Comparison of ENCODE assay signal across 8 cellular contexts in the genomic region with DNA sequence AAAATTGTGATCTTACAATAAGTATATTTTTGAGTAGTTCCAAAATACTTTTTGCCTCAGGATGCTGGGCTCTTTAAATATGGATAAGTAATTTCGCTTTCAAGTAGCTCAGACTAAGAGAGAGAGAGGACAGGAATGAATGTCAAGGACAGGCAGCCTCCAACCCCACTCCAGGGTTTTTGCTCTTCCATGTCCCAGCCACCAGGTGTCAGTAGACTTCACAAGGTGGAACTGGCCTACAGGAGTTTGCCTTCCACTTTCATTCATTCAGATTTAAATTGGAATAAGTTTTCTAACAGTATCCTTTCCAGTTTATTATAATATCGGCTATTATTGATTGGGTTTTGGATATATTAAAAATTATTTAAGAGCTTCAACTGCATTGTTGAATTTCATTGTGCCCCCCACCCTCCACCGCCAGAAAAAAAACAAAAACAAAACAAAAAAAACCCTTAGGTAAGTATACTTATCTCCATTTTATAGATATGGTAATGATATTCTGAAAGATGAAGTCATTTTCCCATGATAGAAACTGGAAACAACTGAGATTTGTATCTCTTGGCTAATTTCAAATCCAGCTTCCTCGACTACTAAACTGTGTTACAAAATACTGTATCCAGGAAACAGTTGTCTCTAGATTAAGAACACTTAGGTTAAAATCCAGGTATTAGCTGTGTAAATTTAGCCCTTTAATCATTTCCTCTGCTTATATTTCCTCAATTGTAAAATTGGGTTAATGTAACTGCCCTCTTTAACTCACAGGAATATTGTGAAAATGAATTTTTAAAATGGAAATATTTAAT.
A peak's percentile ranks its signal among the peaks of the same experiment; 100 is the strongest.
DNase-seq lines count a peak whose midpoint lies in the region; FAIRE-seq and TF ChIP-seq lines count a peak whose summit lies in the region.

No MANE protein-coding gene starts in this region.

- no peak overlapping the region; the same call in 1 of the 2 replicates for H2AFZ ChIP-seq in KMS-11 (ENCODE audit: low read depth)
- no peak overlapping the region for H2AFZ ChIP-seq in OCI-LY7 (ENCODE audit: low read length)

- in situ Hi-C loops in HAP-1 (cut with MboI; ENCODE audit: low sequenced_read_pairs): no loop called here
- in situ Hi-C loops in transverse colon (cut with MboI; ENCODE audit: low pct_ligation_motif_present in 1 of 4, low pct_unique_long_range_greater_than_20kb in 1 of 4, low sequenced_read_pairs in 3 of 4): no loop called here

- H3K4me3 ChIP-seq in HAP-1 (no peak overlapping the region), KMS-11 (IDR thresholded peaks at IDR 0.05; ENCODE audit: insufficient read depth, low read depth, low read length) (no peak overlapping the region), OCI-LY7 (ENCODE audit: low read depth, low read length, poor library complexity, severe bottlenecking) (no peak overlapping the region), bronchial epithelial cell (ENCODE audit: low read depth, low read length) (no peak overlapping the region), transverse colon (no peak overlapping the region)

- TF ChIP-seq CTCF in GM10266 (IDR thresholded peaks at IDR 0.05; ENCODE audit: control insufficient read depth, insufficient read depth, low read depth, missing control alignments) (peak; percentile 80), KMS-11 (conservative IDR thresholded peaks at IDR 0.05; ENCODE audit: low read depth, low read length) (peak; percentile 84), OCI-LY7 (conservative IDR thresholded peaks at IDR 0.05; ENCODE audit: low read length) (peak; percentile 92), bronchial epithelial cell (IDR thresholded peaks at IDR 0.05; ENCODE audit: insufficient read depth, low read length, severe bottlenecking) (peak; percentile 87), transverse colon (IDR thresholded peaks at IDR 0.05) (peak; percentile 53 to 77 (median 75))

- no peak for TF ChIP-seq POLR2A in transverse colon (IDR thresholded peaks at IDR 0.05)

- H4K20me1 ChIP-seq in KMS-11 (ENCODE audit: insufficient read depth) (no peaks in the 10 kb centered on the region), OCI-LY7 (ENCODE audit: insufficient read depth, low read length) (no peaks in the 10 kb centered on the region)

- DNase-seq in GM10266 (ENCODE audit: extremely low spot score) (peak; percentile 41), HAP-1 (ENCODE audit: low spot score in 2 of 2) (peak; percentile 73 to 80), OCI-LY7 (ENCODE audit: low spot score) (peak; percentile 67), bronchial epithelial cell (ENCODE audit: low read depth) (peak; percentile 45), kidney glomerular epithelial cell (lab: John Stamatoyannopoulos, UW) (peak; percentile 55), transverse colon (peak; percentile 29)

- H3K27me3 ChIP-seq in HAP-1 (ENCODE audit: low read depth) (no peaks in the 10 kb centered on the region), KMS-11 (ENCODE audit: insufficient read depth, low read depth) (no peaks in the 10 kb centered on the region), bronchial epithelial cell (ENCODE audit: control insufficient read depth, insufficient read depth, low read length) (no peaks in the 10 kb centered on the region), transverse colon (no peaks in the 10 kb centered on the region)

- no peak overlapping the region for H3K9ac ChIP-seq in KMS-11

- no peak for TF ChIP-seq EP300 in transverse colon (IDR thresholded peaks at IDR 0.05; ENCODE audit: low read depth)

- peaks cover 4% of the 10 kb centered on the region for H3K4me1 ChIP-seq in HAP-1
- H3K4me1 ChIP-seq in KMS-11 (ENCODE audit: low read depth, poor library complexity, severe bottlenecking): no peaks in the 10 kb centered on the region
- H3K4me1 ChIP-seq in OCI-LY7 (ENCODE audit: insufficient read depth, low read length, poor library complexity, severe bottlenecking): no peaks in the 10 kb centered on the region
- no peaks in the 10 kb centered on the region for H3K4me1 ChIP-seq in transverse colon

- POLR2A ChIA-PET in OCI-LY7 (lab: Charles Lee): no interaction called here

- intact Hi-C loops in OCI-LY7 (cut with micrococcal nuclease; ENCODE audit: unreplicated experiment) (loop anchor here (1.0 to 10.0 kb wide), 2 partner anchors 409 to 822 kb away; no protein-coding TSS in a partner anchor), transverse colon (cut with DNase I; ENCODE audit: low total_unique reads) (loop anchor here (10.0 kb wide), 1 partner anchor 809 kb away; no protein-coding TSS in a partner anchor)

- BruUV-seq in OCI-LY7 (replicated peaks; lab: Mats Ljungman, UMichigan): no TSS peak

- CTCF ChIA-PET in OCI-LY7 (lab: Charles Lee; ENCODE audit: unreplicated experiment): no interaction called here

- no peak overlapping the region for H3K27ac ChIP-seq in KMS-11
- H3K27ac ChIP-seq in OCI-LY7 (ENCODE audit: low read depth, low read length, poor library complexity, severe bottlenecking): no peak overlapping the region
- H3K27ac ChIP-seq in transverse colon: no peak overlapping the region

- no peaks in the 10 kb centered on the region for H3K9me2 ChIP-seq in OCI-LY7 (ENCODE audit: insufficient read depth, low read length)

- no peaks in the 10 kb centered on the region for H3K9me3 ChIP-seq in HAP-1
- H3K9me3 ChIP-seq in OCI-LY7 (ENCODE audit: low read length): no peaks in the 10 kb centered on the region
- H3K9me3 ChIP-seq in transverse colon: no peaks in the 10 kb centered on the region

- H3K4me2 ChIP-seq in KMS-11 (no peak overlapping the region), OCI-LY7 (ENCODE audit: low read length) (no peak overlapping the region)

- FAIRE-seq in A204.1 (lab: Jason Lieb, UNC) (peak; percentile 94), bronchial epithelial cell (lab: Jason Lieb, UNC) (no peak)

- no peaks in the 10 kb centered on the region for H3K36me3 ChIP-seq in HAP-1 (replicated peaks)
- no peaks in the 10 kb centered on the region for H3K36me3 ChIP-seq in KMS-11 (ENCODE audit: insufficient read depth)
- no peaks in the 10 kb centered on the region for H3K36me3 ChIP-seq in OCI-LY7 (ENCODE audit: insufficient read depth, low read length)
- H3K36me3 ChIP-seq in bronchial epithelial cell (ENCODE audit: control insufficient read depth, insufficient read depth, low read length): no peaks in the 10 kb centered on the region
- H3K36me3 ChIP-seq in transverse colon: no peaks in the 10 kb centered on the region

- H3K79me2 ChIP-seq in KMS-11 (ENCODE audit: insufficient read depth, low read depth) (no peaks in the 10 kb centered on the region), OCI-LY7 (ENCODE audit: insufficient read depth, low read depth, low read length) (no peaks in the 10 kb centered on the region)

- 14 to 29% methylated on average over 3 to 4 of the region's 4 CpGs for WGBS in transverse colon (ENCODE audit: low coverage in 1 of 2), 2 donors
